ENCODE assay signal across 12 cellular contexts in genomic region chr14:105690671-105691070, GRCh38.
"Had no signal": no experiment of that assay in that cellular context is flagged by ENCODE, and none has a peak within 500 bp of the region (broad histone marks: within the 10 kb centered on the region; RNA-seq: fewer than 3 reads in every experiment).

No MANE protein-coding gene starts in this region.

- H3K36me3 Mint-ChIP-seq: natural killer cell treated with Interleukin-12 subunit alpha and Interleukin-12 subunit beta and Interleukin-15 and Interleukin-18, amount 100 ng/mL, for 72 hours had no signal

- ATAC-seq: activated naive CD8-positive, alpha-beta T cell treated with anti-CD3 and anti-CD28 coated beads, Interleukin-2, amount 50 U/mL, for 24 hours; left ventricle myocardium superior; natural killer cell treated with Interleukin-12 subunit alpha and Interleukin-12 subunit beta and Interleukin-15 and Interleukin-18, amount 100 ng/mL, for 72 hours had no signal

- DNase-seq: activated CD4-positive, alpha-beta memory T cell treated with anti-CD3 and anti-CD28 coated beads, Interleukin-2, amount 10 ng/mL, durations not matched to agents 7 days and 5 days; activated gamma-delta T cell treated with Interleukin-2 at 50 U/mL for 16 hours; activated naive CD8-positive, alpha-beta T cell treated with anti-CD3 and anti-CD28 coated beads, Interleukin-2, amount 50 U/mL, for 24 hours; cortex of kidney; effector CD8-positive, alpha-beta T cell; foreskin melanocyte; kidney glomerular epithelial cell; left ventricle myocardium superior; mesenchymal stem cell; nucleus accumbens had no signal

- H3K4me3 Mint-ChIP-seq: activated CD4-positive, alpha-beta memory T cell treated with anti-CD3 and anti-CD28 coated beads, Interleukin-2, amount 10 ng/mL, durations not matched to agents 7 days and 5 days; activated naive CD8-positive, alpha-beta T cell treated with anti-CD3 and anti-CD28 coated beads, Interleukin-2, amount 50 U/mL, for 24 hours; natural killer cell treated with Interleukin-12 subunit alpha and Interleukin-12 subunit beta and Interleukin-15 and Interleukin-18, amount 100 ng/mL, for 72 hours had no signal

- H3K27ac Mint-ChIP-seq: activated CD4-positive, alpha-beta memory T cell treated with anti-CD3 and anti-CD28 coated beads, Interleukin-2, amount 10 ng/mL, durations not matched to agents 7 days and 5 days; activated naive CD8-positive, alpha-beta T cell treated with anti-CD3 and anti-CD28 coated beads, Interleukin-2, amount 50 U/mL, for 24 hours; natural killer cell treated with Interleukin-12 subunit alpha and Interleukin-12 subunit beta and Interleukin-15 and Interleukin-18, amount 100 ng/mL, for 72 hours had no signal

- H3K27ac ChIP-seq: VCaP had no signal
